ENCODE assay signal across 1 cellular context in genomic region chr17:29180051-29180787, GRCh38.
TF ChIP-seq lines count a peak whose summit lies in the region.

Gene MYO18A, minus strand, starts transcription at chr17:29180398. Its CDS starts 13,458 bp downstream, at chr17:29166940.

TF ChIP-seq in GM12878, 131 proteins besides CTCF, POLR2A, EP300 and RAD21 (continued from another document and continues in another):
- TF ChIP-seq GATAD2B (conservative IDR thresholded peaks at IDR 0.05; ENCODE audit: low read depth) (peak; percentile 73), RB1 (IDR thresholded peaks at IDR 0.05; ENCODE audit: borderline replicate concordance) (peak; percentile 92; the same call in 1 of the 2 replicates), JUND (IDR thresholded peaks at IDR 0.05; ENCODE audit: low read depth, low read length) (no peak), ZZZ3 (IDR thresholded peaks at IDR 0.05; ENCODE audit: control insufficient read depth, insufficient read length, low read depth) (no peak), SP1 (IDR thresholded peaks at IDR 0.05; ENCODE audit: low read depth, low read length) (no peak), ASH2L (IDR thresholded peaks at IDR 0.05; ENCODE audit: borderline replicate concordance, low read depth) (no peak), MEF2A (IDR thresholded peaks at IDR 0.05; ENCODE audit: insufficient read depth, low read depth, low read length) (no peak), SMC3 (IDR thresholded peaks at IDR 0.05; ENCODE audit: borderline replicate concordance, low read length) (peak; percentile 68; the same call in 1 of the 2 replicates), ZBTB33 (IDR thresholded peaks at IDR 0.05) (no peak), HDGF (IDR thresholded peaks at IDR 0.05) (no peak), YY1 (IDR thresholded peaks at IDR 0.05; ENCODE audit: low read depth, low read length) (peak; percentile 81), SUZ12 (IDR thresholded peaks at IDR 0.05; ENCODE audit: unreplicated experiment) (no peak), NR2C2 (IDR thresholded peaks at IDR 0.05; ENCODE audit: borderline replicate concordance, control insufficient read depth, insufficient read length, low read depth) (no peak), STAT3 (IDR thresholded peaks at IDR 0.05; ENCODE audit: low read depth, low read length) (no peak), PKNOX1 (IDR thresholded peaks at IDR 0.05) (no peak), CEBPB (IDR thresholded peaks at IDR 0.05; ENCODE audit: borderline replicate concordance in 1 of 2, low read depth in 2 of 2, low read length in 2 of 2) (no peak), BCL11A (IDR thresholded peaks at IDR 0.05; ENCODE audit: low read depth, low read length) (no peak), LARP7 (IDR thresholded peaks at IDR 0.05) (peak; percentile 81), FOXM1 (IDR thresholded peaks at IDR 0.05; ENCODE audit: low read depth, low read length) (no peak), E2F4 (IDR thresholded peaks at IDR 0.05; ENCODE audit: low read depth, low read length) (no peak), CHD4 (IDR thresholded peaks at IDR 0.05) (no peak), FOS (IDR thresholded peaks at IDR 0.05; ENCODE audit: borderline replicate concordance, extremely low read depth, insufficient read length) (no peak), REST (IDR thresholded peaks at IDR 0.05; ENCODE audit: low read depth, low read length) (no peak), HDAC2 (IDR thresholded peaks at IDR 0.05) (no peak), KLF5 (IDR thresholded peaks at IDR 0.05; ENCODE audit: partially characterized antibody) (peak; percentile 70), TAF1 (IDR thresholded peaks at IDR 0.05; ENCODE audit: borderline replicate concordance, low read depth, low read length) (no peak), PML (IDR thresholded peaks at IDR 0.05; ENCODE audit: low read length) (no peak), ZNF274 (IDR thresholded peaks at IDR 0.05; ENCODE audit: insufficient read depth, insufficient read length) (no peak), RCOR1 (conservative IDR thresholded peaks at IDR 0.05; ENCODE audit: low read depth, low read length) (no peak), NR2F1 (conservative IDR thresholded peaks at IDR 0.05) (peak; percentile 62; the same call in 1 of the 2 replicates), STAT1 (conservative IDR thresholded peaks at IDR 0.05) (0 out of 2 replicates have a peak, but pooled peaks have one; percentile 29), MXI1 (IDR thresholded peaks at IDR 0.05; ENCODE audit: low read depth, low read length) (peak; percentile 60), TCF12 (IDR thresholded peaks at IDR 0.05; ENCODE audit: low read depth, low read length) (no peak), ZNF592 (IDR thresholded peaks at IDR 0.05) (peak; percentile 85; the same call in 1 of the 2 replicates), CHD1 (IDR thresholded peaks at IDR 0.05; ENCODE audit: low read depth, low read length) (no peak), SUPT20H (IDR thresholded peaks at IDR 0.05; ENCODE audit: borderline replicate concordance, control insufficient read depth, low read depth, low read length) (no peak), IRF4 (IDR thresholded peaks at IDR 0.05; ENCODE audit: low read depth, low read length) (no peak), SRF (IDR thresholded peaks at IDR 0.05; ENCODE audit: low read depth in 2 of 2, low read length in 2 of 2) (0 out of 4 replicates have a peak, but pooled peaks of 1 of the 2 experiments have one; percentile 51), ZNF687 (IDR thresholded peaks at IDR 0.05) (peak; percentile 79), SMARCA5 (IDR thresholded peaks at IDR 0.05) (peak; percentile 98), HDAC6 (IDR thresholded peaks at IDR 0.05; ENCODE audit: unreplicated experiment) (no peak), SMAD5 (IDR thresholded peaks at IDR 0.05; ENCODE audit: low read depth) (no peak)
